ENCODE assay signal across 8 cellular contexts in genomic region chr16:30429678-30430427, GRCh38. TPM values are rescaled to one million over a fixed set of nuclear protein-coding genes. Genes with fewer than 3 reads are reported as not detected.
A peak's percentile ranks its signal among the peaks of the same experiment; 100 is the strongest.
DNase-seq lines count a peak whose midpoint lies in the region; ATAC-seq, FAIRE-seq and TF ChIP-seq lines count a peak whose summit lies in the region.

DCTPP1 (minus strand) TSS chr16:30430030; CDS start chr16:30429980, 50 bp downstream.

- H3K27ac ChIP-seq in Karpas-422 (ENCODE audit: low read length): peak within 1 kb of the TSS; percentile 68
- peak within 1 kb of the TSS; percentile 71 for H3K27ac ChIP-seq in fibroblast of lung (ENCODE audit: insufficient read depth, low read length)
- H3K27ac ChIP-seq in naive thymus-derived CD4-positive, alpha-beta T cell (ENCODE audit: low read depth, low read length): peak within 1 kb of the TSS; percentile 85

- peak within 1 kb of the TSS in 1 of 9 donors; percentile 38 for H3K27ac Mint-ChIP-seq in naive thymus-derived CD4-positive, alpha-beta T cell
- H3K27ac Mint-ChIP-seq in stimulated activated naive B cell treated with anti-CD40 and anti-IgM and Interleukin-4, amounts not matched to agents 10 μg/mL and 1 μg/mL and 100 μg/mL, for 72 hours: no peak within 1 kb of the TSS

- POLR2A ChIA-PET in naive thymus-derived CD4-positive, alpha-beta T cell (lab: Charles Lee): interaction anchor here (0.6 to 6.1 kb wide), 41 partner anchors 12 to 1874 kb away, joined by 3 to 82 read pairs (median 5); partner anchors contain the start of genes ALDOA, FBRS, PPP4C and SEPTIN1

- peaks cover 0 to 2% (median 0%) of the 10 kb centered on the region in 11 donors for H3K9me3 Mint-ChIP-seq in naive thymus-derived CD4-positive, alpha-beta T cell
- H3K9me3 Mint-ChIP-seq in stimulated activated naive B cell treated with anti-CD40 and anti-IgM and Interleukin-4, amounts not matched to agents 10 μg/mL and 1 μg/mL and 100 μg/mL, for 72 hours: no peaks in the 10 kb centered on the region

- H4K20me1 ChIP-seq in Karpas-422 (ENCODE audit: insufficient read depth, low read depth, low read length) (0 out of 2 replicates have a peak, but pooled peaks cover 3% of the 10 kb centered on the region), fibroblast of lung (ENCODE audit: control insufficient read depth, extremely low read depth, insufficient read depth, low read length) (no peaks in the 10 kb centered on the region)

- peak; percentile 92 for FAIRE-seq in RCC 7860 (lab: Jason Lieb, UNC)

- DNase-seq in Daoy (ENCODE audit: low read depth) (peak; percentile 97), Karpas-422 (peak; percentile 100), RCC 7860 (ENCODE audit: low spot score) (peak; percentile 98), activated T-helper 1 cell treated with Interleukin-2 at 50 U/mL for 16 hours (ENCODE audit: low read depth) (peak; percentile 86), fibroblast of lung (ENCODE audit: low read depth in 2 of 2) (peak; percentile 97 to 98)
- DNase-seq in naive thymus-derived CD4-positive, alpha-beta T cell: peak; percentile 79 to 99 (median 97)
- peak; percentile 97 for DNase-seq in stimulated activated naive B cell treated with anti-CD40 and anti-IgM and Interleukin-4, amounts not matched to agents 10 μg/mL and 1 μg/mL and 100 μg/mL, for 72 hours

- H3K27me3 Mint-ChIP-seq in naive thymus-derived CD4-positive, alpha-beta T cell: no peaks in the 10 kb centered on the region
- no peaks in the 10 kb centered on the region for H3K27me3 Mint-ChIP-seq in stimulated activated naive B cell treated with anti-CD40 and anti-IgM and Interleukin-4, amounts not matched to agents 10 μg/mL and 1 μg/mL and 100 μg/mL, for 72 hours

- peaks cover 14 to 29% (median 21%) of the 10 kb centered on the region in 7 donors for H3K4me1 Mint-ChIP-seq in naive thymus-derived CD4-positive, alpha-beta T cell
- H3K4me1 Mint-ChIP-seq in stimulated activated naive B cell treated with anti-CD40 and anti-IgM and Interleukin-4, amounts not matched to agents 10 μg/mL and 1 μg/mL and 100 μg/mL, for 72 hours: peaks cover 12 to 18% of the 10 kb centered on the region in 2 donors

- peak; percentile 94 for ATAC-seq in GM21825 (IDR thresholded peaks at IDR 0.05; ENCODE audit: unreplicated experiment)
- peak; percentile 98 for ATAC-seq in naive thymus-derived CD4-positive, alpha-beta T cell
- ATAC-seq in stimulated activated naive B cell treated with anti-CD40 and anti-IgM and Interleukin-4, amounts not matched to agents 10 μg/mL and 1 μg/mL and 100 μg/mL, for 72 hours (replicated peaks): peak; percentile 96 to 97

- peaks cover 14% of the 10 kb centered on the region for H3K36me3 ChIP-seq in Karpas-422 (ENCODE audit: insufficient read depth, low read length)
- H3K36me3 ChIP-seq in fibroblast of lung (ENCODE audit: control insufficient read depth, insufficient read depth, low read length): peaks cover 4% of the 10 kb centered on the region
- peaks cover 0 to 12% (median 4%) of the 10 kb centered on the region in 3 experiments for H3K36me3 ChIP-seq in naive thymus-derived CD4-positive, alpha-beta T cell (ENCODE audit: control insufficient read depth in 2 of 3, insufficient read depth in 3 of 3, low read length in 3 of 3)

- H3K9me2 ChIP-seq in Karpas-422 (replicated peaks; ENCODE audit: insufficient read depth, low read length): no peaks in the 10 kb centered on the region

- H3K4me3 Mint-ChIP-seq in naive thymus-derived CD4-positive, alpha-beta T cell: no peak within 1 kb of the TSS
- no peak within 1 kb of the TSS for H3K4me3 Mint-ChIP-seq in stimulated activated naive B cell treated with anti-CD40 and anti-IgM and Interleukin-4, amounts not matched to agents 10 μg/mL and 1 μg/mL and 100 μg/mL, for 72 hours

- peaks cover 32% of the 10 kb centered on the region for H3K79me2 ChIP-seq in Karpas-422 (ENCODE audit: low read length)
- peaks cover 6% of the 10 kb centered on the region for H3K79me2 ChIP-seq in fibroblast of lung (ENCODE audit: control insufficient read depth, insufficient read depth, low read length)

- CTCF ChIA-PET in naive thymus-derived CD4-positive, alpha-beta T cell (lab: Charles Lee): interaction anchor here (0.6 to 3.3 kb wide), 38 partner anchors 9 to 1570 kb away, joined by 3 to 26 read pairs (median 4); partner anchors contain the start of genes ZNF48, ZNF688, ZNF689 and ZNF747

- H3K9ac ChIP-seq in Karpas-422 (ENCODE audit: low read length): peak within 1 kb of the TSS; percentile 79
- H3K9ac ChIP-seq in fibroblast of lung (ENCODE audit: insufficient read depth, low read length): peak within 1 kb of the TSS; percentile 46

- H3K4me2 ChIP-seq in Karpas-422 (ENCODE audit: low read depth, low read length, poor library complexity, severe bottlenecking) (peak within 1 kb of the TSS; percentile 83), fibroblast of lung (ENCODE audit: extremely low read depth, insufficient read depth, low read length) (peak within 1 kb of the TSS; percentile 99)

- H3K27me3 ChIP-seq in Karpas-422 (ENCODE audit: low read length) (no peaks in the 10 kb centered on the region), fibroblast of lung (ENCODE audit: control insufficient read depth, insufficient read depth, low read length) (peaks cover 5% of the 10 kb centered on the region)
- H3K27me3 ChIP-seq in naive thymus-derived CD4-positive, alpha-beta T cell (ENCODE audit: control insufficient read depth in 2 of 2, insufficient read depth in 2 of 2, low read length in 2 of 2): no peaks in the 10 kb centered on the region

- H2AFZ ChIP-seq in Karpas-422 (ENCODE audit: low read length) (peak within 1 kb of the TSS; percentile 96), fibroblast of lung (ENCODE audit: low read length) (peak within 1 kb of the TSS; percentile 94)

- TF ChIP-seq CTCF in fibroblast of lung (conservative IDR thresholded peaks at IDR 0.05 in 1 of 2, IDR thresholded peaks at IDR 0.05 in 1 of 2; ENCODE audit: low read depth in 1 of 2, low read length in 2 of 2): peak; percentile 48 to 60

- peaks cover 4 to 10% (median 9%) of the 10 kb centered on the region in 5 donors for H3K36me3 Mint-ChIP-seq in naive thymus-derived CD4-positive, alpha-beta T cell
- H3K36me3 Mint-ChIP-seq in stimulated activated naive B cell treated with anti-CD40 and anti-IgM and Interleukin-4, amounts not matched to agents 10 μg/mL and 1 μg/mL and 100 μg/mL, for 72 hours: peaks cover 13 to 26% of the 10 kb centered on the region in 2 donors

- H3K4me3 ChIP-seq in Karpas-422 (ENCODE audit: low read length): peak within 1 kb of the TSS; percentile 81
- peak within 1 kb of the TSS; percentile 81 to 92 (median 88) for H3K4me3 ChIP-seq in fibroblast of lung (replicated peaks in 1 of 4; ENCODE audit: control extremely low read depth in 1 of 4, insufficient read depth in 1 of 4, low read depth in 3 of 4, low read length in 4 of 4)
- H3K4me3 ChIP-seq in naive thymus-derived CD4-positive, alpha-beta T cell (ENCODE audit: low read length): peak within 1 kb of the TSS; percentile 67

- H3K9me3 ChIP-seq in Karpas-422 (ENCODE audit: low read length): no peaks in the 10 kb centered on the region
- no peaks in the 10 kb centered on the region for H3K9me3 ChIP-seq in fibroblast of lung (ENCODE audit: control insufficient read depth, insufficient read depth, low read depth, low read length)
- H3K9me3 ChIP-seq in naive thymus-derived CD4-positive, alpha-beta T cell (ENCODE audit: control insufficient read depth in 2 of 3, low read length in 3 of 3): no peaks in the 10 kb centered on the region

- intact Hi-C loops in naive thymus-derived CD4-positive, alpha-beta T cell (cut with micrococcal nuclease): loop anchor here (1.0 to 2.0 kb wide), 22 partner anchors 12 to 527 kb away; partner anchors contain the start of genes FBRS (in 2 of the 2), ITGAL (in 2 of the 2), PRR14 (in 2 of the 2) and SEPHS2 (in 2 of the 2)

- peaks cover 19% of the 10 kb centered on the region for H3K4me1 ChIP-seq in Karpas-422 (ENCODE audit: low read length)
- H3K4me1 ChIP-seq in fibroblast of lung (ENCODE audit: control insufficient read depth, extremely low read depth, insufficient read depth, low read length): peaks cover 2% of the 10 kb centered on the region
- H3K4me1 ChIP-seq in naive thymus-derived CD4-positive, alpha-beta T cell (ENCODE audit: control insufficient read depth in 2 of 2, insufficient read depth in 2 of 2, low read length in 2 of 2): peaks cover 16 to 19% of the 10 kb centered on the region in 2 donors

RNA-seq across cellular contexts. Expression of gene DCTPP1, which starts in this region (rescaled TPM):
- total RNA-seq in Daoy (2014; rRNA removed; shearing (Covaris generic)): 27.3 and 30.3 TPM in 2 replicates
- 31.3 and 48.5 TPM in 2 replicates for total RNA-seq in Karpas-422 (2014; rRNA removed; shearing (Covaris generic); ENCODE audit: low replicate concordance)
- 6.6 and 8.5 TPM in 2 replicates for total RNA-seq in fibroblast of lung
- 23.6 and 38.1 TPM in 2 replicates for polyA plus RNA-seq in fibroblast of lung
- 26.1 and 41.7 TPM in 2 replicates for polyA plus RNA-seq in fibroblast of lung (2012)
- 7.5 and 25.0 TPM in 2 replicates for polyA minus RNA-seq in fibroblast of lung (ENCODE audit: low replicate concordance)
- total RNA-seq in naive thymus-derived CD4-positive, alpha-beta T cell: 10 to 100 TPM; 11.6 to 74.1 (median 13.8) TPM
- 10 to 100 TPM; 75.0 to 81.1 TPM for polyA plus RNA-seq in naive thymus-derived CD4-positive, alpha-beta T cell

Comparison
In these comparisons a context has a peak if more than half of its experiments do, and no peak if none do; other contexts are left out.
1. Peak in every context shown above with its lines: DNase-seq, ATAC-seq, H3K4me3 ChIP-seq and H3K27ac ChIP-seq.